ENCODE assay signal across 15 cellular contexts in the genomic region with DNA sequence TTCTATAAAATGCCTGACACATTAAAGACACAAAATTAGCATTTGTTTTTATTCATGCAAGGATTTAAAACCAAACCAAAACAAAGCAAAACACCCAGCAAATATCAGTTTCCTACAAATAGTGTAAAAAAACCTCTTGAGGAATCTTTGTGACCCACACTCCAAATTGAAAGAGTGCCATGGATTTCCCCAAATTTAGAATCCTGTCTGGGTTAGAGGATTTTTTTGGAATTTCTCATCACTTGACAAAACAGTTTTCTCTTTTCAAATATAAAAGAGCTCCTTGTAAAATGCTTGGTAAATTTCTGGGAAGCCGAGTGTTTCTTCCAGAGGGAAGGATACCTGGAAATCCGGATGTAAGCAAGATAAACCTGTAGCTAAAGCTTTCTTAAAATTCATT. TPM values are rescaled to one million over a fixed set of nuclear protein-coding genes. Genes with fewer than 3 reads are reported as not detected.
DNase-seq lines count a peak whose midpoint lies in the region; ATAC-seq and TF ChIP-seq lines count a peak whose summit lies in the region.
"Had no signal": no experiment of that assay in that cellular context is flagged by ENCODE, and none has a peak within 500 bp of the region (broad histone marks: within the 10 kb centered on the region; RNA-seq: fewer than 3 reads in every experiment).

No MANE protein-coding gene starts in this region.

- CTCF ChIA-PET in A673 (lab: Charles Lee) (no interaction called here), GM10248 (lab: Yijun Ruan, JAX) (interaction anchor here (0.8 to 1.2 kb wide), 2 partner anchors 17 to 168 kb away, joined by 3 read pairs; no protein-coding TSS in a partner anchor)

- ATAC-seq in natural killer cell: no peak
- ATAC-seq: activated CD4-positive, CD25-positive, alpha-beta regulatory T cell treated with anti-CD3 and anti-CD28 coated beads, Interleukin-2, amount 50 U/mL, for 24 hours had no signal

- TF ChIP-seq CTCF in A673 (conservative IDR thresholded peaks at IDR 0.05; ENCODE audit: low read depth, low read length): no peak
- TF ChIP-seq CTCF in fibroblast of villous mesenchyme (IDR thresholded peaks at IDR 0.05; ENCODE audit: insufficient read depth, low read depth, low read length): no peak
- no peak for TF ChIP-seq CTCF in progenitor cell of endocrine pancreas (IDR thresholded peaks at IDR 0.05; ENCODE audit: unreplicated experiment)
- TF ChIP-seq CTCF in GM10248 (IDR thresholded peaks at IDR 0.05; ENCODE audit: control extremely low read depth, extremely low read depth, low read depth, missing control alignments): no peak
- TF ChIP-seq CTCF in natural killer cell (IDR thresholded peaks at IDR 0.05): no peak

- no peak for DNase-seq in A673 (ENCODE audit: low spot score)
- DNase-seq in SK-N-MC (ENCODE audit: low read depth, low spot score): no peak
- DNase-seq in fibroblast of villous mesenchyme (ENCODE audit: low read depth): peak; percentile 16
- no peak for DNase-seq in progenitor cell of endocrine pancreas (ENCODE audit: low spot score, unreplicated experiment)
- DNase-seq in GM10248 (ENCODE audit: extremely low spot score): no peak
- DNase-seq in natural killer cell: no peak
- no peak for DNase-seq in NCI-H748 (lab: John Stamatoyannopoulos, UW; ENCODE audit: unreplicated experiment)
- no peak for DNase-seq in activated CD4-positive, alpha-beta T cell treated with anti-CD3 and anti-CD28 coated beads for 1 hour
- DNase-seq: DND-41; hippocampal formation; NCI-H345; SIG-M5; stimulated activated CD4-positive, alpha-beta T cell treated with anti-CD3 and anti-CD28 coated beads, Interleukin-1b, Interleukin-23, amount 100 ng/mL, for 48 hours; stimulated activated naive CD4-positive, alpha-beta T cell had no signal

- no TSS peak for BruUV-seq in A673 (replicated peaks; lab: Mats Ljungman, UMichigan)

- H3K9me3 ChIP-seq in A673 (ENCODE audit: low read depth, low read length, poor library complexity, severe bottlenecking): no peaks in the 10 kb centered on the region
- no peaks in the 10 kb centered on the region for H3K9me3 ChIP-seq in SK-N-MC (ENCODE audit: low read depth, low read length)

- H3K4me1 ChIP-seq in A673 (ENCODE audit: insufficient read depth, low read length, poor library complexity, severe bottlenecking): peaks cover 23% of the 10 kb centered on the region

- H3K36me3 Mint-ChIP-seq in progenitor cell of endocrine pancreas (ENCODE audit: insufficient read depth): peaks cover 17% of the 10 kb centered on the region
- no peaks in the 10 kb centered on the region for H3K36me3 Mint-ChIP-seq in natural killer cell

- H3K27me3 Mint-ChIP-seq in progenitor cell of endocrine pancreas (no peaks in the 10 kb centered on the region), natural killer cell (ENCODE audit: low read depth in 2 of 2) (peaks cover 45 to 65% of the 10 kb centered on the region in 2 donors)

- peak overlapping the region; percentile 88 for H3K4me3 ChIP-seq in A673 (ENCODE audit: low read depth, low read length, poor library complexity, severe bottlenecking)
- H3K4me3 ChIP-seq in SK-N-MC: peak overlapping the region; percentile 82
- peak overlapping the region; percentile 63 for H3K4me3 ChIP-seq in fibroblast of villous mesenchyme (ENCODE audit: low read depth, low read length)

- H3K4me1 Mint-ChIP-seq in progenitor cell of endocrine pancreas (ENCODE audit: low read depth): peaks cover 49% of the 10 kb centered on the region
- peaks cover 19 to 21% of the 10 kb centered on the region in 2 donors for H3K4me1 Mint-ChIP-seq in natural killer cell

- peak overlapping the region; percentile 96 for H3K27ac ChIP-seq in A673 (ENCODE audit: low read depth, low read length, poor library complexity, severe bottlenecking)
- no peak overlapping the region for H3K27ac ChIP-seq in SK-N-MC

- H3K9ac ChIP-seq in SK-N-MC (ENCODE audit: insufficient read length): peak overlapping the region; percentile 90

- POLR2A ChIA-PET in A673 (lab: Charles Lee; ENCODE audit: low non-redundant PET) (no interaction called here), GM10248 (lab: Yijun Ruan, JAX) (no interaction called here)

- peaks cover 22% of the 10 kb centered on the region for H3K36me3 ChIP-seq in A673 (ENCODE audit: insufficient read depth, low read length, poor library complexity, severe bottlenecking)
- peaks cover 8% of the 10 kb centered on the region; the same call in 1 of the 2 replicates for H3K36me3 ChIP-seq in SK-N-MC (ENCODE audit: insufficient read depth, low read length)

- H3K27me3 ChIP-seq in A673 (replicated peaks; ENCODE audit: insufficient read depth, low read depth, low read length, poor library complexity): no peaks in the 10 kb centered on the region

- no peak overlapping the region for H3K27ac Mint-ChIP-seq in progenitor cell of endocrine pancreas
- H3K27ac Mint-ChIP-seq in natural killer cell: no peak overlapping the region

- H3K9me3 Mint-ChIP-seq in progenitor cell of endocrine pancreas (ENCODE audit: low read depth) (no peaks in the 10 kb centered on the region), natural killer cell (no peaks in the 10 kb centered on the region)

- H3K4me3 Mint-ChIP-seq in progenitor cell of endocrine pancreas (ENCODE audit: low read depth) (peak overlapping the region; percentile 10), natural killer cell (no peak overlapping the region)

- intact Hi-C loops in A673 (cut with micrococcal nuclease; ENCODE audit: unreplicated experiment) (loop anchor here (5.0 kb wide), 1 partner anchor 350 kb away; no protein-coding TSS in a partner anchor), natural killer cell (cut with micrococcal nuclease) (no loop called here)

RNA-seq across cellular contexts. Expression of a gene that starts 1.7 kb away (rescaled TPM):
- 1,570 and 2,058 TPM in 2 replicates for total RNA-seq in A673 (2021)
- 1,807 and 3,312 TPM in 2 replicates for total RNA-seq in fibroblast of villous mesenchyme
- 2,640 and 2,744 TPM in 2 replicates for total RNA-seq in progenitor cell of endocrine pancreas
- total RNA-seq in natural killer cell: under 1 TPM in 1 of 3 donors, not detected in 2; 0.30 TPM

Comparison
In these comparisons a context has a peak if more than half of its experiments do, and no peak if none do; other contexts are left out.
1. RNA of a gene that starts 1.7 kb away (total RNA-seq): 2,640 to 2,744 TPM in progenitor cell of endocrine pancreas, 1,807 to 3,312 TPM in fibroblast of villous mesenchyme and 1,570 to 2,058 TPM in A673; 0.30 TPM in natural killer cell; every median in the first group is over 1,000 times any median in the second.
2. Peak in every context shown above with its lines, with median percentiles within 50 percentile points of each other: H3K4me3 ChIP-seq.